Comparison of ENCODE assay signal across 8 cellular contexts in the genomic region with DNA sequence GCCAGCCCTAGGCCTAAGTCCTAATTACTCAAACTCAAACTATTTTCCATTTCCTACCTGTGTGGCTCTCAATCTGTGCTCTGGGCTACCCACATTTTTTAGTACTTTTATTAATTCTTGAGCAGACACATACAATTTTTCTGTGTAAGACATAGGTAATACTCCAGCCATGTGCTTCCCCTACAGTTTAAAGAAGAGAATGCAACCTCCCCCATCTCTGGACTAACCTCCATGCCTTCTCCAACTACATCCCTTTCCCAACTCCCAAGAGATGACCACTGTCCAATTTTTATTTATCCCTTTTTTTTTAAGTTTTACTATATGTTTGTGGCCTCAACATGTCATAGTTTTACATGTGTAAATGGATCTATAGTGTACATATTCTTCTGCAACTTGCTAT. TPM values are rescaled to one million over a fixed set of nuclear protein-coding genes. Genes with fewer than 3 reads are reported as not detected.
DNase-seq lines count a peak whose midpoint lies in the region; ATAC-seq and TF ChIP-seq lines count a peak whose summit lies in the region.

No MANE protein-coding gene starts in this region.

- peaks cover 47% of the 10 kb centered on the region for H3K79me2 ChIP-seq in MM.1S (ENCODE audit: low read length)
- H3K79me2 ChIP-seq in mammary epithelial cell (ENCODE audit: insufficient read depth, low read length): peaks cover 56% of the 10 kb centered on the region
- H3K79me2 ChIP-seq in osteoblast (ENCODE audit: insufficient read depth, low read length): peaks cover 46% of the 10 kb centered on the region

- H3K9me2 ChIP-seq in MM.1S (replicated peaks; ENCODE audit: insufficient read depth, low read length): no peaks in the 10 kb centered on the region

- dilution Hi-C loops in mammary epithelial cell (cut with HindIII; ENCODE audit: low sequenced_read_pairs): no loop called here

- DNase-seq in DMS53 (lab: John Stamatoyannopoulos, UW) (peak; percentile 50), DMS53 treated with DMSO at 0.1 percent for 48 hours (lab: John Stamatoyannopoulos, UW; ENCODE audit: unreplicated experiment) (no peak), MM.1S (no peak), mammary epithelial cell (no peak), osteoblast (ENCODE audit: insufficient read length, low spot score, missing footprints) (no peak), medulla oblongata (ENCODE audit: extremely low spot score) (no peak), heart left ventricle (no peak)

- H3K27me3 ChIP-seq in MM.1S (replicated peaks; ENCODE audit: insufficient read depth, low read length) (no peaks in the 10 kb centered on the region), mammary epithelial cell (ENCODE audit: insufficient read depth, low read length) (no peaks in the 10 kb centered on the region), osteoblast (ENCODE audit: insufficient read depth, low read length) (no peaks in the 10 kb centered on the region), heart left ventricle (no peaks in the 10 kb centered on the region)

- H3K4me3 ChIP-seq in MM.1S (ENCODE audit: low read length): no peak overlapping the region
- H3K4me3 ChIP-seq in mammary epithelial cell (replicated peaks in 1 of 3; ENCODE audit: insufficient read depth in 1 of 3, low read depth in 2 of 3, low read length in 3 of 3): no peak overlapping the region
- H3K4me3 ChIP-seq in osteoblast (ENCODE audit: insufficient read depth, low read length): no peak overlapping the region
- H3K4me3 ChIP-seq in heart left ventricle: no peak overlapping the region

- H3K9me3 ChIP-seq in MM.1S (replicated peaks; ENCODE audit: insufficient read depth, low read length): no peaks in the 10 kb centered on the region
- no peaks in the 10 kb centered on the region for H3K9me3 ChIP-seq in mammary epithelial cell (replicated peaks; ENCODE audit: insufficient read depth, low read length)
- H3K9me3 ChIP-seq in osteoblast (ENCODE audit: low read depth, low read length): no peaks in the 10 kb centered on the region
- no peaks in the 10 kb centered on the region for H3K9me3 ChIP-seq in heart left ventricle

- no peak for TF ChIP-seq POLR2A in heart left ventricle (IDR thresholded peaks at IDR 0.05)

- CTCF ChIA-PET in mammary epithelial cell (lab: Charles Lee; ENCODE audit: low non-redundant PET): no interaction called here

- ATAC-seq in GM19397 (IDR thresholded peaks at IDR 0.05; ENCODE audit: unreplicated experiment) (no peak), heart left ventricle (no peak)

- intact Hi-C loops in mammary epithelial cell (cut with micrococcal nuclease): no loop called here
- intact Hi-C loops in heart left ventricle (cut with DNase I): no loop called here

- in situ Hi-C loops in mammary epithelial cell (cut with MboI; ENCODE audit: low sequenced_read_pairs in 2 of 2): no loop called here

- H2AFZ ChIP-seq in MM.1S (ENCODE audit: low read length) (no peak overlapping the region), mammary epithelial cell (ENCODE audit: low read depth, low read length) (no peak overlapping the region), osteoblast (ENCODE audit: low read length) (no peak overlapping the region)

- TF ChIP-seq CTCF in MM.1S (IDR thresholded peaks at IDR 0.05; ENCODE audit: low read length) (peak; percentile 38), mammary epithelial cell (conservative IDR thresholded peaks at IDR 0.05 in 1 of 2, IDR thresholded peaks at IDR 0.05 in 1 of 2; ENCODE audit: extremely low read depth in 1 of 2, insufficient read depth in 1 of 2, low read depth in 1 of 2, low read length in 2 of 2) (peak; percentile 37 to 50), osteoblast (IDR thresholded peaks at IDR 0.05; ENCODE audit: extremely low read depth, low read depth, low read length) (peak; percentile 43), heart left ventricle (IDR thresholded peaks at IDR 0.05) (peak in 4 of 12 donors; percentile 5 to 16 (median 9))

- 0 out of 2 replicates have a peak, but pooled peaks cover under 1% of the 10 kb centered on the region for H3F3A ChIP-seq in MM.1S (ENCODE audit: insufficient read depth, low read length)

- 0 out of 2 replicates have a peak, but pooled peaks cover 10% of the 10 kb centered on the region for H3K36me3 ChIP-seq in MM.1S (replicated peaks; ENCODE audit: insufficient read depth, low read length)
- H3K36me3 ChIP-seq in mammary epithelial cell (ENCODE audit: insufficient read depth, low read length): peaks cover 21% of the 10 kb centered on the region
- H3K36me3 ChIP-seq in osteoblast (ENCODE audit: insufficient read depth, low read length): peaks cover 18% of the 10 kb centered on the region
- H3K36me3 ChIP-seq in heart left ventricle: peaks cover 0 to 52% (median 46%) of the 10 kb centered on the region in 9 donors

- H3K27ac ChIP-seq in MM.1S (ENCODE audit: low read length): no peak overlapping the region
- H3K27ac ChIP-seq in mammary epithelial cell (ENCODE audit: insufficient read depth, low read depth, low read length): no peak overlapping the region
- no peak overlapping the region for H3K27ac ChIP-seq in osteoblast (ENCODE audit: low read depth, low read length)
- H3K27ac ChIP-seq in heart left ventricle: no peak overlapping the region

- H3K4me2 ChIP-seq in MM.1S (ENCODE audit: low read depth, low read length) (no peak overlapping the region), mammary epithelial cell (ENCODE audit: insufficient read depth, low read depth, low read length) (no peak overlapping the region), osteoblast (ENCODE audit: insufficient read depth, low read length) (no peak overlapping the region)

- no TSS peak for BruUV-seq in mammary epithelial cell (replicated peaks; lab: Mats Ljungman, UMichigan)

- H3K9ac ChIP-seq in MM.1S (ENCODE audit: low read length) (no peak overlapping the region), mammary epithelial cell (ENCODE audit: insufficient read depth, low read length) (no peak overlapping the region)

- H3K4me1 ChIP-seq in MM.1S (ENCODE audit: low read length) (peaks cover 6% of the 10 kb centered on the region; the same call in 1 of the 2 replicates), mammary epithelial cell (ENCODE audit: insufficient read depth, low read length) (peaks cover 6% of the 10 kb centered on the region), osteoblast (ENCODE audit: insufficient read depth, low read length) (peaks cover 6% of the 10 kb centered on the region), heart left ventricle (peaks cover 0 to 18% (median 5%) of the 10 kb centered on the region in 12 donors)

- H4K20me1 ChIP-seq in MM.1S (ENCODE audit: insufficient read depth, low read length) (no peaks in the 10 kb centered on the region), mammary epithelial cell (ENCODE audit: insufficient read depth, low read length) (no peaks in the 10 kb centered on the region), osteoblast (ENCODE audit: insufficient read depth, low read length) (peaks cover 5% of the 10 kb centered on the region)

RNA-seq across cellular contexts. Expression of gene HMGN4, which starts 5.8 kb away (rescaled TPM):
- total RNA-seq in mammary epithelial cell (10 to 100 TPM; 74.6 to 81.5 TPM), osteoblast (62.2 and 64.5 TPM in 2 replicates), heart left ventricle (10 to 100 TPM; 22.4 to 34.7 (median 32.1) TPM)
- polyA plus RNA-seq in mammary epithelial cell (50.2 TPM), heart left ventricle (10 to 100 TPM in 1 of 2 donors, 1 to 10 TPM in 1; 5.8 to 52.8 TPM)
- 38.5 TPM for polyA minus RNA-seq in mammary epithelial cell

RNA-seq across cellular contexts. Expression of gene BTN1A1, which starts 43.9 kb away (rescaled TPM):
- total RNA-seq in mammary epithelial cell (not detected), osteoblast (under 0.01 TPM in 2 replicates), heart left ventricle (not detected)
- polyA plus RNA-seq in mammary epithelial cell (not detected), heart left ventricle (not detected)
- not detected for polyA minus RNA-seq in mammary epithelial cell

RNA-seq across cellular contexts. Expression of gene ABT1, which starts 52.8 kb away (rescaled TPM):
- total RNA-seq in mammary epithelial cell: 10 to 100 TPM; 14.2 to 15.9 TPM
- polyA plus RNA-seq in mammary epithelial cell: 18.8 TPM
- polyA minus RNA-seq in mammary epithelial cell: 12.5 TPM
- total RNA-seq in osteoblast: 11.2 and 11.6 TPM in 2 replicates
- total RNA-seq in heart left ventricle: 10 to 100 TPM in 2 of 9 donors, 1 to 10 TPM in 7; 7.2 to 10.8 (median 8.2) TPM
- polyA plus RNA-seq in heart left ventricle: 10 to 100 TPM in 1 of 2 donors, 1 to 10 TPM in 1; 7.1 to 12.0 TPM
